ENCODE assay signal across 19 cellular contexts in genomic region chr22:20204821-20205220, GRCh38. TPM values are rescaled to one million over a fixed set of nuclear protein-coding genes. Genes with fewer than 3 reads are reported as not detected.
DNase-seq lines count a peak whose midpoint lies in the region; ATAC-seq, FAIRE-seq and TF ChIP-seq lines count a peak whose summit lies in the region.
"Had no signal": no experiment of that assay in that cellular context is flagged by ENCODE, and none has a peak within 500 bp of the region (broad histone marks: within the 10 kb centered on the region; RNA-seq: fewer than 3 reads in every experiment).

No MANE protein-coding gene starts in this region.

- H3K36me3 Mint-ChIP-seq in activated naive CD8-positive, alpha-beta T cell treated with anti-CD3 and anti-CD28 coated beads for 36 hours: no peaks in the 10 kb centered on the region
- no peaks in the 10 kb centered on the region for H3K36me3 Mint-ChIP-seq in activated naive CD8-positive, alpha-beta T cell treated with anti-CD3 and anti-CD28 coated beads, Interleukin-2, amount 50 U/mL, for 24 hours (ENCODE audit: low read depth)
- H3K36me3 Mint-ChIP-seq: activated naive CD4-positive, alpha-beta T cell treated with anti-CD3 and anti-CD28 coated beads, Interleukin-2, amount 50 U/mL, for 72 hours; naive B cell had no signal

- ATAC-seq in activated naive CD8-positive, alpha-beta T cell treated with anti-CD3 and anti-CD28 coated beads, Interleukin-2, amount 50 U/mL, for 24 hours: no peak
- ATAC-seq: activated naive CD4-positive, alpha-beta T cell treated with anti-CD3 and anti-CD28 coated beads, Interleukin-2, amount 50 U/mL, for 72 hours had no signal

- H3K4me1 Mint-ChIP-seq in activated naive CD8-positive, alpha-beta T cell treated with anti-CD3 and anti-CD28 coated beads for 36 hours: peaks cover 17% of the 10 kb centered on the region
- H3K4me1 Mint-ChIP-seq in activated naive CD8-positive, alpha-beta T cell treated with anti-CD3 and anti-CD28 coated beads, Interleukin-2, amount 50 U/mL, for 24 hours: peaks cover 20% of the 10 kb centered on the region

- WGBS in stomach, 5 donors: 66 to 77% (median 69%) methylated on average over 18 of the region's 18 CpGs

- H3K27me3 ChIP-seq in WERI-Rb-1 (ENCODE audit: insufficient read depth, low read depth, severe bottlenecking) (no peaks in the 10 kb centered on the region), stomach (peaks cover 0 to 7% (median 0%) of the 10 kb centered on the region in 3 donors), colonic mucosa (no peaks in the 10 kb centered on the region)
- H3K27me3 ChIP-seq: Peyer's patch, testis had no signal

- peaks cover 45 to 70% (median 60%) of the 10 kb centered on the region in 4 donors for H3K4me1 ChIP-seq in stomach
- H3K4me1 ChIP-seq in colonic mucosa: peaks cover 12% of the 10 kb centered on the region

- TF ChIP-seq POLR2A in stomach (IDR thresholded peaks at IDR 0.05): no peak
- TF ChIP-seq POLR2A in GM12891 (IDR thresholded peaks at IDR 0.05; ENCODE audit: low read depth, low read length): no peak

- FAIRE-seq in GM12891 (lab: Jason Lieb, UNC): no peak
- FAIRE-seq: endometrium had no signal

- no peak for TF ChIP-seq CTCF in WERI-Rb-1 (IDR thresholded peaks at IDR 0.05; ENCODE audit: low read depth, low read length)
- no peak for TF ChIP-seq CTCF in stomach (IDR thresholded peaks at IDR 0.05)
- no peak for TF ChIP-seq CTCF in colonic mucosa (IDR thresholded peaks at IDR 0.05)

- peak overlapping the region; percentile 22 for H3K4me3 Mint-ChIP-seq in activated naive CD8-positive, alpha-beta T cell treated with anti-CD3 and anti-CD28 coated beads for 36 hours
- no peak overlapping the region for H3K4me3 Mint-ChIP-seq in activated naive CD8-positive, alpha-beta T cell treated with anti-CD3 and anti-CD28 coated beads, Interleukin-2, amount 50 U/mL, for 24 hours
- H3K4me3 Mint-ChIP-seq: activated B cell treated with CpG ODN at 0.5 μM for 24 hours, HFFc6 had no signal

- no peak overlapping the region for H3K27ac Mint-ChIP-seq in activated naive CD8-positive, alpha-beta T cell treated with anti-CD3 and anti-CD28 coated beads for 36 hours
- H3K27ac Mint-ChIP-seq in activated naive CD8-positive, alpha-beta T cell treated with anti-CD3 and anti-CD28 coated beads, Interleukin-2, amount 50 U/mL, for 24 hours: no peak overlapping the region

- H3K4me3 ChIP-seq in WERI-Rb-1 (ENCODE audit: low read depth, low read length): peak overlapping the region; percentile 2
- peak overlapping the region in 1 of 4 donors; percentile 3 for H3K4me3 ChIP-seq in stomach
- no peak overlapping the region for H3K4me3 ChIP-seq in colonic mucosa
- H3K4me3 ChIP-seq: testis had no signal

- no peak for DNase-seq in activated naive CD8-positive, alpha-beta T cell treated with anti-CD3 and anti-CD28 coated beads for 36 hours
- DNase-seq in activated naive CD8-positive, alpha-beta T cell treated with anti-CD3 and anti-CD28 coated beads, Interleukin-2, amount 50 U/mL, for 24 hours: no peak
- DNase-seq in WERI-Rb-1 (peak; percentile 35), left kidney (ENCODE audit: low read depth, low spot score) (peak; percentile 69), stomach (no peak), SHP77 treated with DMSO at 0.1 percent for 48 hours (lab: John Stamatoyannopoulos, UW) (no peak), colonic mucosa (no peak), GM12891 (ENCODE audit: insufficient read length, low spot score) (no peak)
- DNase-seq: activated B cell treated with CpG ODN at 0.5 μM for 24 hours; COR-L47; HFFc6; naive B cell; NCI-H1930; NCI-H748 treated with DMSO at 0.1 percent for 48 hours; Peyer's patch; stimulated activated CD4-positive, alpha-beta T cell treated with anti-CD3 and anti-CD28 coated beads, Interleukin-2, amount 100 ng/mL, for 24 hours; testis had no signal

- no peaks in the 10 kb centered on the region for H3K36me3 ChIP-seq in WERI-Rb-1
- no peaks in the 10 kb centered on the region for H3K36me3 ChIP-seq in stomach
- H3K36me3 ChIP-seq in colonic mucosa: no peaks in the 10 kb centered on the region
- H3K36me3 ChIP-seq: Peyer's patch had no signal

- no peak for TF ChIP-seq EP300 in stomach (IDR thresholded peaks at IDR 0.05)

- H3K27ac ChIP-seq in WERI-Rb-1: peak overlapping the region; percentile 86
- H3K27ac ChIP-seq in stomach: peak overlapping the region; percentile 14 to 91 (median 84)
- H3K27ac ChIP-seq in colonic mucosa: no peak overlapping the region
- H3K27ac ChIP-seq: testis had no signal

- no peaks in the 10 kb centered on the region for H3K9me3 Mint-ChIP-seq in activated naive CD8-positive, alpha-beta T cell treated with anti-CD3 and anti-CD28 coated beads for 36 hours
- H3K9me3 Mint-ChIP-seq in activated naive CD8-positive, alpha-beta T cell treated with anti-CD3 and anti-CD28 coated beads, Interleukin-2, amount 50 U/mL, for 24 hours: no peaks in the 10 kb centered on the region
- H3K9me3 Mint-ChIP-seq: activated B cell treated with CpG ODN at 0.5 μM for 24 hours; activated naive CD4-positive, alpha-beta T cell treated with anti-CD3 and anti-CD28 coated beads, Interleukin-2, amount 50 U/mL, for 72 hours; HFFc6; naive B cell had no signal

- intact Hi-C loops in stomach (cut with DNase I; ENCODE audit: low total_unique reads) (no loop called here), colonic mucosa (cut with DNase I) (no loop called here)

- H3K9me3 ChIP-seq in WERI-Rb-1 (ENCODE audit: severe bottlenecking) (no peaks in the 10 kb centered on the region), stomach (no peaks in the 10 kb centered on the region), colonic mucosa (no peaks in the 10 kb centered on the region)
- H3K9me3 ChIP-seq: Peyer's patch, testis had no signal

- H3K27me3 Mint-ChIP-seq in activated naive CD8-positive, alpha-beta T cell treated with anti-CD3 and anti-CD28 coated beads for 36 hours: no peaks in the 10 kb centered on the region
- no peaks in the 10 kb centered on the region for H3K27me3 Mint-ChIP-seq in activated naive CD8-positive, alpha-beta T cell treated with anti-CD3 and anti-CD28 coated beads, Interleukin-2, amount 50 U/mL, for 24 hours

- H3K9ac ChIP-seq in colonic mucosa (ENCODE audit: low read depth in 2 of 2, low read length in 2 of 2): no peak overlapping the region

TF ChIP-seq in GM12891, 5 proteins besides CTCF, POLR2A, EP300 and RAD21:
- TF ChIP-seq SPI1 (IDR thresholded peaks at IDR 0.05; ENCODE audit: low read depth, low read length) (no peak), POLR2AphosphoS5 (IDR thresholded peaks at IDR 0.05; ENCODE audit: low read depth, low read length) (no peak), PAX5 (IDR thresholded peaks at IDR 0.05; ENCODE audit: insufficient read depth, low read length, severe bottlenecking) (no peak), POU2F2 (IDR thresholded peaks at IDR 0.05; ENCODE audit: low read depth, low read length) (no peak)

RNA-seq across cellular contexts. Expression of gene CCDC188, which starts 54.0 kb away (rescaled TPM):
- not detected for total RNA-seq in activated naive CD8-positive, alpha-beta T cell treated with anti-CD3 and anti-CD28 coated beads for 36 hours
- 10 to 100 TPM in 1 of 5 donors, 1 to 10 TPM in 1, under 1 TPM in 2, not detected in 1; 0.37 to 40.8 (median 2.1) TPM for total RNA-seq in stomach
- 1 to 10 TPM in 1 of 3 donors, under 1 TPM in 2; 0.10 to 2.7 (median 0.76) TPM for polyA plus RNA-seq in stomach
- total RNA-seq in colonic mucosa: under 1 TPM; 0.22 to 0.32 TPM
- polyA plus RNA-seq in GM12891 (2012; ENCODE audit: low read depth, missing spikeins): 0.05 TPM
- total RNA-seq: activated B cell treated with CpG ODN at 0.5 μM for 24 hours; activated naive CD4-positive, alpha-beta T cell treated with anti-CD3 and anti-CD28 coated beads, Interleukin-2, amount 50 U/mL, for 72 hours had no signal

Comparison
In these comparisons a context has a peak if more than half of its experiments do, and no peak if none do; other contexts are left out.
1. DNase-seq: peak in WERI-Rb-1 (single experiment) and left kidney (single experiment); none in activated naive CD8-positive, alpha-beta T cell treated with anti-CD3 and anti-CD28 coated beads for 36 hours (single experiment), activated naive CD8-positive, alpha-beta T cell treated with anti-CD3 and anti-CD28 coated beads, Interleukin-2, amount 50 U/mL, for 24 hours (single experiment), stomach (single experiment), SHP77 treated with DMSO at 0.1 percent for 48 hours (single experiment), colonic mucosa (single experiment) and GM12891 (single experiment).